8 cellular contexts compared by ENCODE assay signal in genomic region chr16:74367636-74368001, GRCh38. TPM values are rescaled to one million over a fixed set of nuclear protein-coding genes. Genes with fewer than 3 reads are reported as not detected.
A peak's percentile ranks its signal among the peaks of the same experiment; 100 is the strongest.
DNase-seq lines count a peak whose midpoint lies in the region; ATAC-seq and TF ChIP-seq lines count a peak whose summit lies in the region.
"Not testable (repeated sequence)": the region's sequence is repeated elsewhere in the genome, so short reads cannot be mapped to it uniquely, and the experiment has no call there.

No MANE protein-coding gene starts in this region.

- peaks cover 32% of the 10 kb centered on the region for H3K36me3 ChIP-seq in BLaER1
- not testable (repeated sequence) for H3K36me3 ChIP-seq in lung (ENCODE audit: control insufficient read depth in 2 of 2, insufficient read depth in 2 of 2, low read length in 2 of 2)

- peaks cover 19% of the 10 kb centered on the region for H3K4me1 ChIP-seq in BLaER1
- H3K4me1 ChIP-seq in lung (ENCODE audit: control insufficient read depth in 2 of 2, insufficient read depth in 2 of 2, low read length in 2 of 2): not testable (repeated sequence)

- not testable (repeated sequence) for TF ChIP-seq CTCF in lung (IDR thresholded peaks at IDR 0.05; ENCODE audit: control extremely low read depth, extremely low read depth)

- H3K4me3 ChIP-seq in BLaER1: peak overlapping the region; percentile 87
- H3K4me3 ChIP-seq in lung: peak overlapping the region; percentile 83

- H3K9me3 ChIP-seq in BLaER1; lung (ENCODE audit: control insufficient read depth in 2 of 2, insufficient read depth in 1 of 2, low read length in 1 of 2): not testable (repeated sequence)

- H3K27me3 ChIP-seq in BLaER1; lung (ENCODE audit: control insufficient read depth, insufficient read depth): not testable (repeated sequence)

- WGBS in lung, 2 donors: 0% methylated on average over 23 to 30 of the region's 30 CpGs

- DNase-seq in NOMO-1 treated with DMSO at 0.1 percent for 48 hours (lab: John Stamatoyannopoulos, UW; ENCODE audit: unreplicated experiment) (peak; percentile 24), lung (ENCODE audit: low spot score) (peak; percentile 59)
- DNase-seq in activated effector memory CD4-positive, alpha-beta T cell treated with anti-CD3 and anti-CD28 coated beads, Interleukin-2, amount 50 U/mL, for 16 hours: peak; percentile 79
- peak; percentile 14 to 17 for DNase-seq in stimulated activated CD4-positive, alpha-beta T cell treated with anti-CD3 and anti-CD28 coated beads, Interleukin-15, amount 100 ng/mL, for 1 hour (ENCODE audit: low read depth in 1 of 2, low spot score in 1 of 2)

- peak overlapping the region; percentile 79 for H3K4me2 ChIP-seq in BLaER1

- H3K27ac ChIP-seq in BLaER1 (peak overlapping the region; percentile 87), lung (ENCODE audit: low read depth in 1 of 2, low read length in 1 of 2) (peak overlapping the region; percentile 72 to 75)

- ATAC-seq in GM19328 (IDR thresholded peaks at IDR 0.05; ENCODE audit: unreplicated experiment) (peak; percentile 42), HG03066 (IDR thresholded peaks at IDR 0.05; ENCODE audit: low read depth, unreplicated experiment) (peak; percentile 36), esophagus mucosa (peak; percentile 54), lung (ENCODE audit: insufficient read depth, low FRiP score) (peak; percentile 24)

- H3K9ac ChIP-seq in BLaER1: peak overlapping the region; percentile 91

- peaks cover 48% of the 10 kb centered on the region for H4K20me1 ChIP-seq in BLaER1

RNA-seq across cellular contexts. Expression of gene NPIPB15, which starts 8.5 kb away (rescaled TPM):
- total RNA-seq in esophagus mucosa (2.8 TPM), lung (1 to 10 TPM; 2.7 to 4.0 TPM)
- 10 to 100 TPM in 1 of 2 donors, 1 to 10 TPM in 1; 4.2 to 32.0 TPM for polyA plus RNA-seq in lung

RNA-seq across cellular contexts. Expression of gene CLEC18B, which starts 53.7 kb away (rescaled TPM):
- 2.8 TPM for total RNA-seq in esophagus mucosa
- total RNA-seq in lung: 1 to 10 TPM in 1 of 2 donors, not detected in 1; 1.9 TPM
- polyA plus RNA-seq in lung: under 1 TPM; 0.65 to 0.77 TPM

Comparison
In these comparisons a context has a peak if more than half of its experiments do, and no peak if none do; other contexts are left out.
1. Peak in every context shown above with its lines: DNase-seq, ATAC-seq, H3K4me3 ChIP-seq and H3K27ac ChIP-seq.
2. DNase-seq: peak in every context shown above with its lines; median percentile 79 in activated effector memory CD4-positive, alpha-beta T cell treated with anti-CD3 and anti-CD28 coated beads, Interleukin-2, amount 50 U/mL, for 16 hours; 59 in lung; 24 in NOMO-1 treated with DMSO at 0.1 percent for 48 hours; 16 in stimulated activated CD4-positive, alpha-beta T cell treated with anti-CD3 and anti-CD28 coated beads, Interleukin-15, amount 100 ng/mL, for 1 hour.